Comparison of ENCODE assay signal across 1 cellular context in genomic region chr1:89938171-89939055, GRCh38.
TF ChIP-seq lines count a peak whose summit lies in the region.

No MANE protein-coding gene starts in this region.

TF ChIP-seq in K562, 482 proteins besides CTCF, POLR2A, EP300 and RAD21 (continued from another document and continues in another):
- TF ChIP-seq PRDM10 (IDR thresholded peaks at IDR 0.05; ENCODE audit: partially characterized antibody): no peak
- no peak for TF ChIP-seq CBX2 (IDR thresholded peaks at IDR 0.05; ENCODE audit: insufficient read depth, low read length, poor library complexity, severe bottlenecking)
- TF ChIP-seq SMARCC2 (IDR thresholded peaks at IDR 0.05; ENCODE audit: low read depth): peak; percentile 56; the same call in 1 of the 2 replicates
- TF ChIP-seq SMARCA5 (IDR thresholded peaks at IDR 0.05): no peak
- TF ChIP-seq POLR2G (IDR thresholded peaks at IDR 0.05; ENCODE audit: low read depth, low read length): no peak
- no peak for TF ChIP-seq TAF9B (IDR thresholded peaks at IDR 0.05; ENCODE audit: partially characterized antibody)
- no peak for TF ChIP-seq ZNF586 (CRISPR knock-in tag; conservative IDR thresholded peaks at IDR 0.05)
- TF ChIP-seq ARID3A (IDR thresholded peaks at IDR 0.05; ENCODE audit: borderline replicate concordance, low read depth, low read length): no peak
- TF ChIP-seq FOXA3 (CRISPR knock-in tag; conservative IDR thresholded peaks at IDR 0.05 in 1 of 2, IDR thresholded peaks at IDR 0.05 in 1 of 2): no peak
- TF ChIP-seq L3MBTL2 (IDR thresholded peaks at IDR 0.05): peak; percentile 83
- TF ChIP-seq ZNF146 (CRISPR knock-in tag; IDR thresholded peaks at IDR 0.05; ENCODE audit: unreplicated experiment): no peak
- TF ChIP-seq ZNF408 (CRISPR knock-in tag; IDR thresholded peaks at IDR 0.05; ENCODE audit: low read depth): no peak
- TF ChIP-seq ID3 (CRISPR knock-in tag; IDR thresholded peaks at IDR 0.05): no peak
- TF ChIP-seq ID3 (tag; IDR thresholded peaks at IDR 0.05): peak; percentile 74; the same call in 1 of the 2 replicates
- TF ChIP-seq BACH1 (tag; IDR thresholded peaks at IDR 0.05): peak; percentile 96
- TF ChIP-seq E2F6 (IDR thresholded peaks at IDR 0.05; ENCODE audit: borderline replicate concordance in 1 of 2, extremely low read depth in 1 of 2, insufficient read depth in 1 of 2, insufficient read length in 1 of 2, low read depth in 1 of 2, low read length in 1 of 2, poor library complexity in 1 of 2, severe bottlenecking in 1 of 2): no peak
- no peak for TF ChIP-seq ZNF512 (tag; IDR thresholded peaks at IDR 0.05)
- TF ChIP-seq ARID2 (IDR thresholded peaks at IDR 0.05): no peak; the same call in 1 of the 2 replicates
- no peak for TF ChIP-seq SREBF1 (IDR thresholded peaks at IDR 0.05; ENCODE audit: borderline replicate concordance, low read depth, low read length)
- 0 out of 4 replicates have a peak, but pooled peaks of 1 of the 2 experiments have one; percentile 60 for TF ChIP-seq ZNF639 (CRISPR knock-in tag; conservative IDR thresholded peaks at IDR 0.05 in 1 of 2, IDR thresholded peaks at IDR 0.05 in 1 of 2)
- peak; percentile 41; the same call in 1 of the 2 replicates for TF ChIP-seq MYBL2 (IDR thresholded peaks at IDR 0.05; ENCODE audit: low read depth)
- no peak for TF ChIP-seq MYBL2 (CRISPR knock-in tag; IDR thresholded peaks at IDR 0.05; ENCODE audit: borderline replicate concordance)
- no peak for TF ChIP-seq ZNF263 (CRISPR knock-in tag; IDR thresholded peaks at IDR 0.05; ENCODE audit: borderline replicate concordance)
- TF ChIP-seq NR2C2 (CRISPR knock-in tag; IDR thresholded peaks at IDR 0.05): no peak
- TF ChIP-seq NR2C2 (tag; IDR thresholded peaks at IDR 0.05): peak; percentile 56
- no peak for TF ChIP-seq ETS1 (conservative IDR thresholded peaks at IDR 0.05; ENCODE audit: control insufficient read depth, low read depth, low read length)
- no peak for TF ChIP-seq NR2C1 (IDR thresholded peaks at IDR 0.05)
- 0 out of 2 replicates have a peak, but pooled peaks have one; percentile 43 for TF ChIP-seq NR2C1 (tag; IDR thresholded peaks at IDR 0.05)
- no peak for TF ChIP-seq NONO (IDR thresholded peaks at IDR 0.05; ENCODE audit: low read depth in 2 of 2, low read length in 1 of 2)
- no peak for TF ChIP-seq UBTF (IDR thresholded peaks at IDR 0.05; ENCODE audit: borderline replicate concordance in 1 of 2, low read depth in 2 of 2, low read length in 2 of 2)
- peak; percentile 99 for TF ChIP-seq MAFF (IDR thresholded peaks at IDR 0.05; ENCODE audit: low read length)
- TF ChIP-seq SMARCE1 (IDR thresholded peaks at IDR 0.05): peak; percentile 58; the same call in 1 of the 2 replicates
- TF ChIP-seq MAFG (tag; conservative IDR thresholded peaks at IDR 0.05): peak; percentile 99
- TF ChIP-seq DMBX1 (CRISPR knock-in tag; IDR thresholded peaks at IDR 0.05; ENCODE audit: borderline replicate concordance): no peak
- TF ChIP-seq C11orf30 (IDR thresholded peaks at IDR 0.05; ENCODE audit: low read depth): peak; percentile 98
- TF ChIP-seq DIDO1 (tag; IDR thresholded peaks at IDR 0.05; ENCODE audit: low read depth): no peak
- TF ChIP-seq ARID1B (IDR thresholded peaks at IDR 0.05): peak; percentile 43; the same call in 1 of the 2 replicates
- no peak for TF ChIP-seq OTX1 (CRISPR knock-in tag; IDR thresholded peaks at IDR 0.05)
- TF ChIP-seq CBFA2T3 (IDR thresholded peaks at IDR 0.05): 0 out of 2 replicates have a peak, but pooled peaks have one; percentile 10
- TF ChIP-seq PTTG1 (tag; IDR thresholded peaks at IDR 0.05; ENCODE audit: low read depth): no peak
- TF ChIP-seq CSDE1 (IDR thresholded peaks at IDR 0.05): no peak
- TF ChIP-seq ZNF449 (CRISPR knock-in tag; IDR thresholded peaks at IDR 0.05): 0 out of 2 replicates have a peak, but pooled peaks have one; percentile 6
- 0 out of 2 replicates have a peak, but pooled peaks have one; percentile 14 for TF ChIP-seq ATF3 (IDR thresholded peaks at IDR 0.05)
- TF ChIP-seq ATF3 (CRISPR knock-in tag; conservative IDR thresholded peaks at IDR 0.05): no peak
- TF ChIP-seq ZBTB34 (CRISPR knock-in tag; IDR thresholded peaks at IDR 0.05): no peak
- no peak for TF ChIP-seq ZNF583 (CRISPR knock-in tag; IDR thresholded peaks at IDR 0.05)
- 0 out of 2 replicates have a peak, but pooled peaks have one; percentile 37 for TF ChIP-seq ESRRA (IDR thresholded peaks at IDR 0.05; ENCODE audit: borderline replicate concordance, low read depth)
- no peak for TF ChIP-seq ZNF444 (CRISPR knock-in tag; IDR thresholded peaks at IDR 0.05)
- TF ChIP-seq ATF7 (IDR thresholded peaks at IDR 0.05): 0 out of 2 replicates have a peak, but pooled peaks have one; percentile 11
- no peak for TF ChIP-seq BRD4 (IDR thresholded peaks at IDR 0.05)
